17 cellular contexts compared by ENCODE assay signal in the genomic region with DNA sequence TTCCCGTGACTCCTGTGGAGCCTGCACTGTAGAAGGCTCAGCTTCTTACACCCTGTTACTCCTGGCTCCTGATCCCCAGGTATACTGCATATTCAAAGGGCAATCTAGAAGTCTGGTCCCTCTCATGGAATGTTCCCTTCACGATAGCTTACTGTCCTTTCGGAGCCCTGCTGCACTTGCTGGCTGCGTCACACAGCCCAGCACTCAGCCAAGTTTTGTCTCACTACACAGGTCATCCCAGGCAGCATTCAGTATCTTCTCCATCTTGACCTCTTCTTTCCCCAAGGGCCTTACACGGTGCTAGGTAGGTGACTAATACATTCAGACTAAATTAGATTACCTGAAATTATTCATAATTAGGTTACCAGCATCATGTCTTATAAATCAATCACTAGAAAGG.
DNase-seq lines count a peak whose midpoint lies in the region; ATAC-seq and TF ChIP-seq lines count a peak whose summit lies in the region.
"Had no signal": no experiment of that assay in that cellular context is flagged by ENCODE, and none has a peak within 500 bp of the region (broad histone marks: within the 10 kb centered on the region; RNA-seq: fewer than 3 reads in every experiment).

No MANE protein-coding gene starts in this region.

- H3K4me1 Mint-ChIP-seq in activated naive CD8-positive, alpha-beta T cell treated with anti-CD3 and anti-CD28 coated beads, Interleukin-2, amount 50 U/mL, for 24 hours, result peaks cover 7% of the 10 kb centered on the region
- H3K4me1 Mint-ChIP-seq: CD8-positive, alpha-beta memory T cell had no signal

- no peak overlapping the region for H3K4me3 Mint-ChIP-seq in activated naive CD8-positive, alpha-beta T cell treated with anti-CD3 and anti-CD28 coated beads, Interleukin-2, amount 50 U/mL, for 24 hours
- H3K4me3 Mint-ChIP-seq: CD8-positive, alpha-beta memory T cell; HFFc6 had no signal

- H3K4me1 ChIP-seq in SK-N-SH (ENCODE audit: control insufficient read depth in 1 of 2, insufficient read depth in 2 of 2, low read depth in 1 of 2, low read length in 1 of 2), result peaks cover 0 to 3% of the 10 kb centered on the region in 2 experiments; a peak in 1 of 4 replicates
- H3K4me1 ChIP-seq in thoracic aorta (ENCODE audit: control insufficient read depth in 1 of 2, low read depth in 2 of 2), result peaks cover 16 to 40% of the 10 kb centered on the region in 2 donors
- H3K4me1 ChIP-seq: Caco-2 had no signal

- H3K79me2 ChIP-seq in SK-N-SH (ENCODE audit: insufficient read depth), result no peaks in the 10 kb centered on the region

- TF ChIP-seq EP300 in SK-N-SH (IDR thresholded peaks at IDR 0.05; ENCODE audit: borderline replicate concordance in 1 of 2, low read depth in 1 of 2, low read length in 1 of 2), result no peak

- no peaks in the 10 kb centered on the region for H3K36me3 Mint-ChIP-seq in activated naive CD8-positive, alpha-beta T cell treated with anti-CD3 and anti-CD28 coated beads, Interleukin-2, amount 50 U/mL, for 24 hours (ENCODE audit: low read depth)
- H3K36me3 Mint-ChIP-seq: CD8-positive, alpha-beta memory T cell had no signal

- intact Hi-C loops in left ventricle myocardium superior (cut with micrococcal nuclease), result no loop called here

- H3K4me2 ChIP-seq in SK-N-SH, result no peak overlapping the region
- H3K4me2 ChIP-seq: BLaER1 had no signal

- POLR2A ChIA-PET in SK-N-SH (lab: Yijun Ruan, JAX), result no interaction called here

- peaks cover 5% of the 10 kb centered on the region for H3K27me3 Mint-ChIP-seq in activated naive CD8-positive, alpha-beta T cell treated with anti-CD3 and anti-CD28 coated beads, Interleukin-2, amount 50 U/mL, for 24 hours

- H3K9me3 ChIP-seq in SK-N-SH, result no peaks in the 10 kb centered on the region
- H3K9me3 ChIP-seq in thoracic aorta, result no peaks in the 10 kb centered on the region
- H3K9me3 ChIP-seq: BLaER1, Caco-2 had no signal

- ATAC-seq in SK-N-SH treated with all-trans-retinoic acid at 6 μM for 48 hours (no peak), left ventricle myocardium superior (peak; percentile 72), thoracic aorta (ENCODE audit: insufficient number of reproducible peaks, low FRiP score, low read depth) (no peak), HG03460 (IDR thresholded peaks at IDR 0.05; ENCODE audit: unreplicated experiment) (no peak)
- peak; percentile 30 for ATAC-seq in activated naive CD8-positive, alpha-beta T cell treated with anti-CD3 and anti-CD28 coated beads, Interleukin-2, amount 50 U/mL, for 24 hours

- no peak for TF ChIP-seq RAD21 in SK-N-SH (IDR thresholded peaks at IDR 0.05; ENCODE audit: low read length)

- H3K27ac ChIP-seq in SK-N-SH (ENCODE audit: low read depth in 2 of 2, low read length in 1 of 2), result no peak overlapping the region
- H3K27ac ChIP-seq in thoracic aorta, result peak overlapping the region; percentile 59 to 76
- H3K27ac ChIP-seq: 22Rv1, BLaER1 had no signal

- no peak overlapping the region for H3K4me3 ChIP-seq in SK-N-SH (ENCODE audit: low read depth in 2 of 2, low read length in 1 of 2)
- no peak overlapping the region for H3K4me3 ChIP-seq in thoracic aorta
- no peak overlapping the region for H3K4me3 ChIP-seq in H7 (ENCODE audit: insufficient read depth, low read depth, low read length)
- H3K4me3 ChIP-seq: BLaER1 had no signal

- DNase-seq in SK-N-SH (no peak), left ventricle myocardium superior (no peak), thoracic aorta (ENCODE audit: low spot score) (no peak), nucleus accumbens (lab: John Stamatoyannopoulos, UW) (no peak), H7 (no peak)
- DNase-seq in activated naive CD8-positive, alpha-beta T cell treated with anti-CD3 and anti-CD28 coated beads, Interleukin-2, amount 50 U/mL, for 24 hours, result no peak
- DNase-seq: AML-193; Caco-2; CD8-positive, alpha-beta memory T cell; DMS53; GF-D8; HCEC 1CT had no signal

- WGBS in SK-N-SH (ENCODE audit: low lambda C conversion rate), result 45% methylated on average over 5 of the region's 5 CpGs

- no peaks in the 10 kb centered on the region for H3F3A ChIP-seq in SK-N-SH (replicated peaks; ENCODE audit: insufficient read depth)

- H3K27me3 ChIP-seq in SK-N-SH (ENCODE audit: insufficient read depth), result no peaks in the 10 kb centered on the region
- H3K27me3 ChIP-seq in thoracic aorta (replicated peaks; ENCODE audit: insufficient read depth), result no peaks in the 10 kb centered on the region
- no peaks in the 10 kb centered on the region for H3K27me3 ChIP-seq in H7 (ENCODE audit: control insufficient read depth, insufficient read depth, low read length)
- H3K27me3 ChIP-seq: BLaER1 had no signal

- no peaks in the 10 kb centered on the region for H3K9me2 ChIP-seq in SK-N-SH

- TF ChIP-seq CTCF in SK-N-SH (IDR thresholded peaks at IDR 0.05) (no peak), thoracic aorta (IDR thresholded peaks at IDR 0.05) (no peak)

- no peak overlapping the region for H2AFZ ChIP-seq in SK-N-SH (ENCODE audit: low read depth)

- no peak overlapping the region for H3K9ac ChIP-seq in SK-N-SH
- H3K9ac ChIP-seq: BLaER1 had no signal

- CTCF ChIA-PET in SK-N-SH (lab: Yijun Ruan, JAX), result interaction anchor here (1.0 to 1.2 kb wide), 2 partner anchors 16 to 224 kb away, joined by 3 read pairs; no protein-coding TSS in a partner anchor

- no peaks in the 10 kb centered on the region for H3K9me3 Mint-ChIP-seq in activated naive CD8-positive, alpha-beta T cell treated with anti-CD3 and anti-CD28 coated beads, Interleukin-2, amount 50 U/mL, for 24 hours
- H3K9me3 Mint-ChIP-seq: CD8-positive, alpha-beta memory T cell; HFFc6 had no signal

- no peaks in the 10 kb centered on the region for H3K36me3 ChIP-seq in SK-N-SH (replicated peaks in 1 of 2; ENCODE audit: control insufficient read depth in 1 of 2, insufficient read depth in 2 of 2, low read length in 1 of 2)
- no peaks in the 10 kb centered on the region for H3K36me3 ChIP-seq in thoracic aorta
- no peaks in the 10 kb centered on the region for H3K36me3 ChIP-seq in H7 (replicated peaks; ENCODE audit: control insufficient read depth, insufficient read depth, low read length)
- H3K36me3 ChIP-seq: BLaER1 had no signal

- no peaks in the 10 kb centered on the region for H4K20me1 ChIP-seq in SK-N-SH (ENCODE audit: insufficient read depth)
- H4K20me1 ChIP-seq: BLaER1 had no signal

- H3K27ac Mint-ChIP-seq in activated naive CD8-positive, alpha-beta T cell treated with anti-CD3 and anti-CD28 coated beads, Interleukin-2, amount 50 U/mL, for 24 hours, result no peak overlapping the region
- H3K27ac Mint-ChIP-seq: HFFc6 had no signal

TF ChIP-seq in SK-N-SH treated with all-trans-retinoic acid at 6 μM for 48 hours, 23 proteins besides CTCF, POLR2A, EP300 and RAD21:
- TF ChIP-seq OSR1 (CRISPR knock-in tag; IDR thresholded peaks at IDR 0.05) (no peak), PPARA (CRISPR knock-in tag; IDR thresholded peaks at IDR 0.05; ENCODE audit: borderline replicate concordance) (no peak), ISL1 (CRISPR knock-in tag; IDR thresholded peaks at IDR 0.05) (0 out of 2 replicates have a peak, but pooled peaks have one; percentile 55)

TF ChIP-seq in SK-N-SH, 30 proteins besides CTCF, POLR2A, EP300 and RAD21:
- TF ChIP-seq FOSL2 (IDR thresholded peaks at IDR 0.05; ENCODE audit: borderline replicate concordance, low read depth) (no peak), MEF2A (IDR thresholded peaks at IDR 0.05; ENCODE audit: borderline replicate concordance, low read depth) (no peak), GATA2 (CRISPR knock-in tag; IDR thresholded peaks at IDR 0.05) (no peak), RXRA (IDR thresholded peaks at IDR 0.05; ENCODE audit: borderline replicate concordance, low read depth) (no peak), EZH2phosphoT487 (IDR thresholded peaks at IDR 0.05; ENCODE audit: borderline replicate concordance, low read depth) (no peak)
- TF ChIP-seq, protein P1, sequence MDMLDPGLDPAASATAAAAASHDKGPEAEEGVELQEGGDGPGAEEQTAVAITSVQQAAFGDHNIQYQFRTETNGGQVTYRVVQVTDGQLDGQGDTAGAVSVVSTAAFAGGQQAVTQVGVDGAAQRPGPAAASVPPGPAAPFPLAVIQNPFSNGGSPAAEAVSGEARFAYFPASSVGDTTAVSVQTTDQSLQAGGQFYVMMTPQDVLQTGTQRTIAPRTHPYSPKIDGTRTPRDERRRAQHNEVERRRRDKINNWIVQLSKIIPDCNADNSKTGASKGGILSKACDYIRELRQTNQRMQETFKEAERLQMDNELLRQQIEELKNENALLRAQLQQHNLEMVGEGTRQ (IDR thresholded peaks at IDR 0.05; ENCODE audit: borderline replicate concordance, low read depth, low read length), result no peak
- TF ChIP-seq, protein P2, sequence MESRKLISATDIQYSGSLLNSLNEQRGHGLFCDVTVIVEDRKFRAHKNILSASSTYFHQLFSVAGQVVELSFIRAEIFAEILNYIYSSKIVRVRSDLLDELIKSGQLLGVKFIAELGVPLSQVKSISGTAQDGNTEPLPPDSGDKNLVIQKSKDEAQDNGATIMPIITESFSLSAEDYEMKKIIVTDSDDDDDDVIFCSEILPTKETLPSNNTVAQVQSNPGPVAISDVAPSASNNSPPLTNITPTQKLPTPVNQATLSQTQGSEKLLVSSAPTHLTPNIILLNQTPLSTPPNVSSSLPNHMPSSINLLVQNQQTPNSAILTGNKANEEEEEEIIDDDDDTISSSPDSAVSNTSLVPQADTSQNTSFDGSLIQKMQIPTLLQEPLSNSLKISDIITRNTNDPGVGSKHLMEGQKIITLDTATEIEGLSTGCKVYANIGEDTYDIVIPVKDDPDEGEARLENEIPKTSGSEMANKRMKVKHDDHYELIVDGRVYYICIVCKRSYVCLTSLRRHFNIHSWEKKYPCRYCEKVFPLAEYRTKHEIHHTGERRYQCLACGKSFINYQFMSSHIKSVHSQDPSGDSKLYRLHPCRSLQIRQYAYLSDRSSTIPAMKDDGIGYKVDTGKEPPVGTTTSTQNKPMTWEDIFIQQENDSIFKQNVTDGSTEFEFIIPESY (IDR thresholded peaks at IDR 0.05; ENCODE audit: borderline replicate concordance, low read depth), result no peak

Comparison
In these comparisons a context has a peak if more than half of its experiments do, and no peak if none do; other contexts are left out.
1. ATAC-seq: peak in activated naive CD8-positive, alpha-beta T cell treated with anti-CD3 and anti-CD28 coated beads, Interleukin-2, amount 50 U/mL, for 24 hours (single experiment) and left ventricle myocardium superior (single experiment); none in SK-N-SH treated with all-trans-retinoic acid at 6 μM for 48 hours (single experiment), thoracic aorta (single experiment) and HG03460 (single experiment).
2. H3K27ac ChIP-seq: peak in thoracic aorta (2 of 2); none in SK-N-SH (0 of 2).